ENCODE assay signal across 1 cellular context in the genomic region with DNA sequence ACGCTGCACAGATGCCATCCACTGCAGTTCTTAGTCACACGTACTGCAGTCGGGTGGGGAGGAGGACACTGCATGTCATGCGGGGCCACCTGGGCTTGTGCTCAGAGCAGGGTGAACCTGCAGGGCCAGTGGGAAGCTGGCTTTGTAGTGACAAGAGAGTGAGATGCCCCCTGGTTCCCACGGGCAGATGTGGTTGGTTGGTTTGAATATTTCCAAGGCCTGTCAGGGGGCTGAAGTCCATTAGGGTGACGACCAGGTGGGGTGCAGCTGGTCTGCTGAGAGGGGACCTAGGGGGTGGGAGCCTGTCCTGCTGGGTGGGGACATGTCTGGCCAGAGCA.
A peak's percentile ranks its signal among the peaks of the same experiment; 100 is the strongest.
TF ChIP-seq lines count a peak whose summit lies in the region.

No MANE protein-coding gene starts in this region.

TF ChIP-seq in HepG2, 621 proteins besides CTCF, POLR2A, EP300 and RAD21:
- 0 out of 2 replicates have a peak, but pooled peaks have one; percentile 1 for TF ChIP-seq ZNF17 (CRISPR knock-in tag; IDR thresholded peaks at IDR 0.05)
- 0 out of 2 replicates have a peak, but pooled peaks have one; percentile 11 for TF ChIP-seq ZNF891 (CRISPR knock-in tag; IDR thresholded peaks at IDR 0.05)
- TF ChIP-seq DNMT3B (CRISPR knock-in tag; conservative IDR thresholded peaks at IDR 0.05): no peak
